Comparison of ENCODE assay signal across 12 cellular contexts in the genomic region with DNA sequence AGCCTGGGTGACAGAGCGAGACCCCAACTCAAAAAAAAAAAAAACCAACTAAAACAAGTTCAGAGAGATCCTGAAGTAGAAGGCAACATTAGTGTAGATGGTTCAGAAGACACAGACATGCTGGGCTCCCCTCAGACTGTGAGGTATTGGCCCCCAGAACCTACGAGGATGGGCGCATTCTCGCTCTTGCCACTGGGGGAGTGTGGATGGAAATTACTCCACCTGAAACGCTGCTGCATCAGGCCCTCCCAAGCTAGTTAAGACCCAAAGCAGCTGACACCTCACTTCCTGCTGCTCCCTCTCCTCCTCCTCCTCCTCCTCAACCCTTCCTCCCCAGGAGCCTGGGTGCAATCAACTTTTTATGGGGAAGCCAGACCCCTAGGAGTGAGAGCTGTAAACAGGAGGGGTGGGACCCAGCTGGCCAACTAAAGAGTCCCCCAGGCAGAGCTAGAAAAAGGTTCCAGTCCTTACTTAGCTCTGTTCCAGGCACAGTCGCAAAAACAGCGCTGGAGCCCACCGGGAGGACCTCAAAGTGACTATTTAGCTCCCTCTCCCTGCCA. TPM values are rescaled to one million over a fixed set of nuclear protein-coding genes. Genes with fewer than 3 reads are reported as not detected.
DNase-seq lines count a peak whose midpoint lies in the region; ATAC-seq and TF ChIP-seq lines count a peak whose summit lies in the region.
"Had no signal": no experiment of that assay in that cellular context is flagged by ENCODE, and none has a peak within 500 bp of the region (broad histone marks: within the 10 kb centered on the region; RNA-seq: fewer than 3 reads in every experiment).

No MANE protein-coding gene starts in this region.

- CTCF ChIA-PET in Panc1 (lab: Charles Lee): interaction anchor here (0.6 to 1.2 kb wide), 10 partner anchors 12 to 270 kb away, joined by 3 to 6 read pairs (median 3); no protein-coding TSS in a partner anchor

- H3K4me3 ChIP-seq in Panc1 (ENCODE audit: low read depth in 2 of 2, low read length in 2 of 2): no peak overlapping the region
- no peak overlapping the region for H3K4me3 ChIP-seq in fibroblast of villous mesenchyme (ENCODE audit: low read depth, low read length)
- H3K4me3 ChIP-seq: gastrocnemius medialis had no signal

- H3K9me3 ChIP-seq in Panc1 (ENCODE audit: control insufficient read depth, insufficient read depth, low read depth, low read length): no peaks in the 10 kb centered on the region
- H3K9me3 ChIP-seq: gastrocnemius medialis had no signal

- TF ChIP-seq CTCF in Panc1 (IDR thresholded peaks at IDR 0.05) (peak; percentile 39; the same call in 1 of the 2 replicates), fibroblast of villous mesenchyme (IDR thresholded peaks at IDR 0.05; ENCODE audit: insufficient read depth, low read depth, low read length) (peak; percentile 35)

- POLR2A ChIA-PET in Panc1 (lab: Charles Lee): interaction anchor here (0.6 kb wide), 3 partner anchors 8 to 66 kb away, joined by 3 to 7 read pairs (median 4); no protein-coding TSS in a partner anchor

- no TSS peak for BruUV-seq in Panc1 (replicated peaks; lab: Mats Ljungman, UMichigan)

- H3K36me3 ChIP-seq in Panc1 (ENCODE audit: control insufficient read depth, insufficient read depth, low read length): no peaks in the 10 kb centered on the region
- H3K36me3 ChIP-seq: gastrocnemius medialis had no signal

- in situ Hi-C loops in Panc1 (cut with HindIII; ENCODE audit: low pct_unique_long_range_greater_than_20kb, low sequenced_read_pairs): no loop called here

- intact Hi-C loops in Panc1 (cut with micrococcal nuclease; ENCODE audit: unreplicated experiment): no loop called here

- peaks cover 32% of the 10 kb centered on the region for H3K4me1 ChIP-seq in Panc1 (ENCODE audit: control insufficient read depth, insufficient read depth, low read length)

- DNase-seq in 8988T (peak; percentile 61), Daoy (ENCODE audit: low read depth) (peak; percentile 17), Panc1 (ENCODE audit: low read depth, low spot score) (no peak), fibroblast of villous mesenchyme (ENCODE audit: low read depth) (no peak), SKM-1 (lab: John Stamatoyannopoulos, UW; ENCODE audit: unreplicated experiment) (no peak), activated gamma-delta T cell (lab: John Stamatoyannopoulos, UW) (no peak), NCI-H748 (lab: John Stamatoyannopoulos, UW; ENCODE audit: unreplicated experiment) (no peak)
- DNase-seq: activated CD4-positive, CD25-positive, alpha-beta regulatory T cell; aorta; EL; gastrocnemius medialis had no signal

- no peaks in the 10 kb centered on the region for H3K27me3 ChIP-seq in Panc1 (ENCODE audit: control insufficient read depth, insufficient read depth, low read length)
- H3K27me3 ChIP-seq: gastrocnemius medialis had no signal

- no peak; the same call in 1 of the 2 replicates for ATAC-seq in Panc1
- ATAC-seq in GM19395 (IDR thresholded peaks at IDR 0.05; ENCODE audit: unreplicated experiment): no peak
- ATAC-seq: gastrocnemius medialis had no signal

- H3K27ac ChIP-seq in Panc1 (ENCODE audit: low read length): no peak overlapping the region

RNA-seq across cellular contexts. Expression of a gene that starts 7.4 kb away (rescaled TPM):
- 3.4 and 4.1 TPM in 2 replicates for total RNA-seq in Daoy (2014; rRNA removed; shearing (Covaris generic))
- total RNA-seq in Panc1 (2021; ENCODE audit: unreplicated experiment) (5.7 TPM), fibroblast of villous mesenchyme (58.3 and 64.4 TPM in 2 replicates)
- polyA plus RNA-seq in Panc1 (2012; ENCODE audit: insufficient read length): 5.5 TPM

Comparison
In these comparisons a context has a peak if more than half of its experiments do, and no peak if none do; other contexts are left out.
1. DNase-seq: peak in 8988T (single experiment) and Daoy (single experiment); none in Panc1 (single experiment), fibroblast of villous mesenchyme (single experiment), SKM-1 (single experiment), activated gamma-delta T cell (single experiment) and NCI-H748 (single experiment).